Comparison of ENCODE assay signal across 24 cellular contexts in genomic region chr16:47374629-47375028, GRCh38.
DNase-seq lines count a peak whose midpoint lies in the region; ATAC-seq, FAIRE-seq and TF ChIP-seq lines count a peak whose summit lies in the region.
"Had no signal": no experiment of that assay in that cellular context is flagged by ENCODE, and none has a peak within 500 bp of the region (broad histone marks: within the 10 kb centered on the region; RNA-seq: fewer than 3 reads in every experiment).

No MANE protein-coding gene starts in this region.

- H3K4me3 Mint-ChIP-seq in activated T-helper 17 cell treated with anti-CD3 and anti-CD28 coated beads, Interleukin-2, amount 50 U/mL, for 72 hours, result no peak overlapping the region
- H3K4me3 Mint-ChIP-seq: CD4-positive, alpha-beta memory T cell had no signal

- H3K27me3 ChIP-seq in HepG2 (ENCODE audit: control insufficient read depth in 1 of 2, insufficient read depth in 2 of 2, low read length in 2 of 2) (no peaks in the 10 kb centered on the region), right lobe of liver (no peaks in the 10 kb centered on the region), fibroblast of lung (ENCODE audit: control insufficient read depth, insufficient read depth, low read length) (no peaks in the 10 kb centered on the region), PC-3 (ENCODE audit: low read length) (no peaks in the 10 kb centered on the region)

- CTCF ChIA-PET in HepG2 (lab: Yijun Ruan, JAX; ENCODE audit: low intra/inter-chr PET ratio, low total read pairs) (no interaction called here), PC-3 (lab: Charles Lee) (no interaction called here)

- TF ChIP-seq CTCF in HepG2 (CRISPR knock-in tag; IDR thresholded peaks at IDR 0.05) (no peak), right lobe of liver (IDR thresholded peaks at IDR 0.05) (no peak), astrocyte of the cerebellum (IDR thresholded peaks at IDR 0.05; ENCODE audit: low read depth, low read length, missing control alignments) (no peak), fibroblast of lung (conservative IDR thresholded peaks at IDR 0.05 in 1 of 2, IDR thresholded peaks at IDR 0.05 in 1 of 2; ENCODE audit: low read depth in 1 of 2, low read length in 2 of 2) (no peak), PC-3 (conservative IDR thresholded peaks at IDR 0.05; ENCODE audit: low read depth, low read length) (no peak)

- 95% methylated on average over 3 of the region's 3 CpGs for WGBS in HepG2 (ENCODE audit: low lambda C conversion rate)
- 98% methylated on average over 3 of the region's 3 CpGs for WGBS in right lobe of liver (ENCODE audit: insufficient coverage, low coverage, low lambda C conversion rate, missing lambda C conversion rate)

- FAIRE-seq in HepG2 (lab: Jason Lieb, UNC), result no peak
- FAIRE-seq: GM12891, GM19239, H1 had no signal

- ATAC-seq in HepG2 (no peak), right lobe of liver (no peak), PC-3 (no peak)
- ATAC-seq in activated T-helper 17 cell treated with anti-CD3 and anti-CD28 coated beads, Interleukin-2, amount 50 U/mL, for 72 hours (replicated peaks), result no peak

- H3K9me2 ChIP-seq in PC-3 (replicated peaks; ENCODE audit: low read length), result no peaks in the 10 kb centered on the region
- H3K9me2 ChIP-seq: SK-N-SH had no signal

- intact Hi-C loops in HepG2 (cut with micrococcal nuclease; ENCODE audit: unreplicated experiment), result no loop called here
- intact Hi-C loops in right lobe of liver (cut with DNase I), result no loop called here
- intact Hi-C loops in PC-3 (cut with micrococcal nuclease), result no loop called here

- no peak overlapping the region for H3K27ac Mint-ChIP-seq in activated T-helper 17 cell treated with anti-CD3 and anti-CD28 coated beads, Interleukin-2, amount 50 U/mL, for 72 hours

- H3K9ac ChIP-seq in HepG2 (ENCODE audit: insufficient read depth, low read depth, low read length) (no peak overlapping the region), fibroblast of lung (ENCODE audit: insufficient read depth, low read length) (no peak overlapping the region), PC-3 (ENCODE audit: low read length) (no peak overlapping the region)
- H3K9ac ChIP-seq: SK-N-SH had no signal

- H3K79me2 ChIP-seq in HepG2 (ENCODE audit: insufficient read depth, low read length) (no peaks in the 10 kb centered on the region), fibroblast of lung (ENCODE audit: control insufficient read depth, insufficient read depth, low read length) (no peaks in the 10 kb centered on the region), PC-3 (ENCODE audit: low read length) (no peaks in the 10 kb centered on the region)

- peaks cover 0 to 11% of the 10 kb centered on the region in 2 experiments; a peak in 2 of 5 replicates for H3K36me3 ChIP-seq in HepG2 (replicated peaks in 1 of 2; ENCODE audit: control insufficient read depth in 1 of 2, insufficient read depth in 2 of 2, low read length in 2 of 2)
- no peaks in the 10 kb centered on the region for H3K36me3 ChIP-seq in right lobe of liver
- no peaks in the 10 kb centered on the region for H3K36me3 ChIP-seq in fibroblast of lung (ENCODE audit: control insufficient read depth, insufficient read depth, low read length)
- H3K36me3 ChIP-seq in PC-3 (ENCODE audit: low read depth, low read length), result no peaks in the 10 kb centered on the region

- TF ChIP-seq POLR2A in HepG2 (IDR thresholded peaks at IDR 0.05; ENCODE audit: insufficient read depth in 1 of 2, low read depth in 2 of 2, low read length in 2 of 2), result no peak
- TF ChIP-seq POLR2A in right lobe of liver (IDR thresholded peaks at IDR 0.05), result no peak

- H3K27me3 Mint-ChIP-seq in activated T-helper 17 cell treated with anti-CD3 and anti-CD28 coated beads, Interleukin-2, amount 50 U/mL, for 72 hours, result no peaks in the 10 kb centered on the region
- H3K27me3 Mint-ChIP-seq: CD4-positive, alpha-beta memory T cell had no signal

- DNase-seq in HepG2 (ENCODE audit: low spot score) (no peak), right lobe of liver (no peak), astrocyte of the cerebellum (ENCODE audit: low read depth) (peak; percentile 31), fibroblast of lung (ENCODE audit: low read depth in 2 of 2) (peak; percentile 52 to 69), kidney tubule cell (ENCODE audit: low spot score) (no peak), PC-3 (no peak), nucleus accumbens (lab: John Stamatoyannopoulos, UW) (no peak)
- DNase-seq: CD4-positive, alpha-beta memory T cell; DMS153; EL; KBM-7; NCI-H1417 treated with DMSO at 0.1 percent for 48 hours; NCI-H187 treated with DMSO at 0.1 percent for 48 hours; NCI-H2227 treated with DMSO at 0.1 percent for 48 hours; NCI-H524; NCI-H82; OCI-M1; SHP77; SK-N-SH had no signal

- H3K9me3 ChIP-seq in HepG2 (ENCODE audit: low read length) (no peaks in the 10 kb centered on the region), right lobe of liver (no peaks in the 10 kb centered on the region), fibroblast of lung (ENCODE audit: control insufficient read depth, insufficient read depth, low read depth, low read length) (no peaks in the 10 kb centered on the region), PC-3 (ENCODE audit: low read length) (no peaks in the 10 kb centered on the region)
- H3K9me3 ChIP-seq: SK-N-SH had no signal

- H3F3A ChIP-seq in PC-3 (ENCODE audit: low read length, unreplicated experiment), result no peaks in the 10 kb centered on the region

- H3K27ac ChIP-seq in HepG2 (ENCODE audit: extremely low read length, insufficient read depth, low read length) (no peak overlapping the region), right lobe of liver (no peak overlapping the region), fibroblast of lung (ENCODE audit: insufficient read depth, low read length) (no peak overlapping the region), PC-3 (ENCODE audit: low read length) (no peak overlapping the region)
- H3K27ac ChIP-seq: 22Rv1 had no signal

- POLR2A ChIA-PET in HepG2 (lab: Yijun Ruan, JAX) (no interaction called here), PC-3 (lab: Charles Lee; ENCODE audit: unreplicated experiment) (no interaction called here)

- TF ChIP-seq EP300 in HepG2 (IDR thresholded peaks at IDR 0.05; ENCODE audit: low read depth in 2 of 2, low read length in 2 of 2) (no peak), HepG2 (CRISPR knock-in tag; IDR thresholded peaks at IDR 0.05; ENCODE audit: borderline replicate concordance) (no peak)

- no peaks in the 10 kb centered on the region for H3K9me3 Mint-ChIP-seq in activated T-helper 17 cell treated with anti-CD3 and anti-CD28 coated beads, Interleukin-2, amount 50 U/mL, for 72 hours

- H2AFZ ChIP-seq in HepG2 (ENCODE audit: low read length), result no peak overlapping the region
- H2AFZ ChIP-seq in fibroblast of lung (ENCODE audit: low read length), result no peak overlapping the region
- H2AFZ ChIP-seq in PC-3 (ENCODE audit: low read length), result no peak overlapping the region

- BruUV-seq in HepG2 (replicated peaks; lab: Mats Ljungman, UMichigan) (TSS peak; percentile 36), PC-3 (replicated peaks; lab: Mats Ljungman, UMichigan) (no TSS peak)

- peaks cover 3% of the 10 kb centered on the region for H3K4me1 Mint-ChIP-seq in activated T-helper 17 cell treated with anti-CD3 and anti-CD28 coated beads, Interleukin-2, amount 50 U/mL, for 72 hours

- H3K4me3 ChIP-seq in HepG2 (replicated peaks in 1 of 3; ENCODE audit: insufficient read depth in 1 of 3, low read depth in 2 of 3, low read length in 3 of 3) (no peak overlapping the region), right lobe of liver (no peak overlapping the region), astrocyte of the cerebellum (ENCODE audit: low read depth, low read length) (no peak overlapping the region), fibroblast of lung (replicated peaks in 1 of 4; ENCODE audit: control extremely low read depth in 1 of 4, insufficient read depth in 1 of 4, low read depth in 3 of 4, low read length in 4 of 4) (no peak overlapping the region), PC-3 (ENCODE audit: low read length) (no peak overlapping the region)

- H4K20me1 ChIP-seq in HepG2 (ENCODE audit: insufficient read depth, low read length) (no peaks in the 10 kb centered on the region), fibroblast of lung (ENCODE audit: control insufficient read depth, extremely low read depth, insufficient read depth, low read length) (no peaks in the 10 kb centered on the region), PC-3 (ENCODE audit: low read length) (no peaks in the 10 kb centered on the region)

- TF ChIP-seq RAD21 in HepG2 (CRISPR knock-in tag; IDR thresholded peaks at IDR 0.05), result no peak

- no peaks in the 10 kb centered on the region for H3K4me1 ChIP-seq in HepG2 (ENCODE audit: insufficient read depth, low read length)
- H3K4me1 ChIP-seq in right lobe of liver, result no peaks in the 10 kb centered on the region
- peaks cover 2% of the 10 kb centered on the region for H3K4me1 ChIP-seq in fibroblast of lung (ENCODE audit: control insufficient read depth, extremely low read depth, insufficient read depth, low read length)
- H3K4me1 ChIP-seq in PC-3 (ENCODE audit: insufficient read depth, low read length), result peaks cover 6% of the 10 kb centered on the region; the same call in 1 of the 2 replicates

- H3K36me3 Mint-ChIP-seq in activated T-helper 17 cell treated with anti-CD3 and anti-CD28 coated beads, Interleukin-2, amount 50 U/mL, for 72 hours (ENCODE audit: low read depth), result peaks cover 50% of the 10 kb centered on the region

- H3K4me2 ChIP-seq in HepG2 (ENCODE audit: low read depth, low read length), result no peak overlapping the region
- H3K4me2 ChIP-seq in fibroblast of lung (ENCODE audit: extremely low read depth, insufficient read depth, low read length), result no peak overlapping the region
- H3K4me2 ChIP-seq in PC-3 (ENCODE audit: low read length), result no peak overlapping the region
- H3K4me2 ChIP-seq: SK-N-SH had no signal

- in situ Hi-C loops in HepG2 (cut with HindIII; ENCODE audit: extremely low pct_ligation_motif_present, low pct_unique_long_range_greater_than_20kb), result no loop called here
- in situ Hi-C loops in astrocyte of the cerebellum (cut with HindIII; ENCODE audit: low sequenced_read_pairs), result no loop called here

TF ChIP-seq in HepG2, 621 proteins besides CTCF, POLR2A, EP300 and RAD21 (continues in another document):
- TF ChIP-seq KMT2B (CRISPR knock-in tag; IDR thresholded peaks at IDR 0.05) (no peak), ZNF230 (CRISPR knock-in tag; IDR thresholded peaks at IDR 0.05) (no peak)

Comparison
In these comparisons a context has a peak if more than half of its experiments do, and no peak if none do; other contexts are left out.
1. DNase-seq: peak in astrocyte of the cerebellum (single experiment) and fibroblast of lung (2 of 2); none in HepG2 (single experiment), right lobe of liver (0 of 3), kidney tubule cell (single experiment), PC-3 (single experiment) and nucleus accumbens (0 of 56).